In the genomic region with DNA sequence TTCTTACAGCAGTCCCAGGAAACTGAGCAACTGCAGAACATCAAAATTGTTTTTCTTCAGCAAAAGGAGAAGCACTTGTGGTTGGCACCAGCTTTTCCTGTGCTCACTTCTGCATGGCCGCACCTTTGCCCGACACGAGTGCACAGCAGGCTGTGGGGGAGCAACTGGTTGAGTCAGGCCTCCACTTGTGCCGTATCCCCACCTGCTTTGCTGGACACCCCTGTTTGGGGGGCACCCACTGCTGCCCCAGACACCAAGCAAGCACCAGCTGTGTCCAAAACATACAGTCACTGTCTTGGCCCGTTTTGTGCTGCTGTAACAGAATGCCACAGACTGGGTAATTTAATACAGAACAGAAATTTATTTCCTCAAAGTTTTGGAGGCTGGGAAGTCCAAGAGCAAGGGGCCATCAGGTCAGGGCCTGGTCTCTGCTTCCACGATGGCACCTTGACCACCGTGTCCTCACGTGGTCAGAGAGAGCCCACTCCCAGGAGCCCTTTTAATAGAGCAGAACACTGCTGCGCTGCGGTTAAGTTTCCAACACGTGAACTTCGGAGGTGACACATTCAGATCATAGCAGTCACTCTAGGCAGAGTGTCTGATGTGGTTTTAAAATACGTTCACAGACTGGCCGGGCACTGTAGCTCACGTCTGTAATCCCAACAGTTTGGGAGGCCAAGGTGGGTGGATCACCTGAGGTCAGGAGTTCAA, we compare ENCODE assay signal across 8 cellular contexts. TPM values are rescaled to one million over a fixed set of nuclear protein-coding genes. Genes with fewer than 3 reads are reported as not detected.
DNase-seq lines count a peak whose midpoint lies in the region; ATAC-seq lines count a peak whose summit lies in the region.

No MANE protein-coding gene starts in this region.

- ATAC-seq in GM19351 (IDR thresholded peaks at IDR 0.05; ENCODE audit: unreplicated experiment) (peak; percentile 65), HG02970 (IDR thresholded peaks at IDR 0.05; ENCODE audit: low FRiP score, unreplicated experiment) (no peak), HG03108 (IDR thresholded peaks at IDR 0.05; ENCODE audit: unreplicated experiment) (no peak)

- DNase-seq in SKM-1 (lab: John Stamatoyannopoulos, UW; ENCODE audit: unreplicated experiment) (peak; percentile 35), NCI-H2171 treated with DMSO at 0.1 percent for 48 hours (lab: John Stamatoyannopoulos, UW) (no peak), H4 (ENCODE audit: low spot score) (no peak)
- DNase-seq in activated gamma-delta T cell treated with anti-CD3 and anti-CD28 coated beads, Interleukin-2, amount 50 U/mL, for 16 hours (ENCODE audit: low read depth): peak; percentile 64
- peak; percentile 63 for DNase-seq in stimulated activated CD4-positive, alpha-beta T cell treated with anti-CD3 and anti-CD28 coated beads, Interleukin-2, amount 100 ng/mL, for 4 hours (ENCODE audit: low read depth)

RNA-seq across cellular contexts. Expression of gene GMEB2, which starts 8.7 kb away (rescaled TPM):
- total RNA-seq in H4 (2014; rRNA removed; shearing (Covaris generic)): 5.5 and 6.0 TPM in 2 replicates

RNA-seq across cellular contexts. Expression of gene STMN3, which starts 17.6 kb away (rescaled TPM):
- 9.4 and 18.9 TPM in 2 replicates for total RNA-seq in H4 (2014; rRNA removed; shearing (Covaris generic))

RNA-seq across cellular contexts. Expression of gene RTEL1, which starts 22.5 kb away (rescaled TPM):
- total RNA-seq in H4 (2014; rRNA removed; shearing (Covaris generic)): 8.6 and 11.6 TPM in 2 replicates

Comparison
In these comparisons a context has a peak if more than half of its experiments do, and no peak if none do; other contexts are left out.
1. DNase-seq: peak in SKM-1 (single experiment), activated gamma-delta T cell treated with anti-CD3 and anti-CD28 coated beads, Interleukin-2, amount 50 U/mL, for 16 hours (single experiment) and stimulated activated CD4-positive, alpha-beta T cell treated with anti-CD3 and anti-CD28 coated beads, Interleukin-2, amount 100 ng/mL, for 4 hours (single experiment); none in NCI-H2171 treated with DMSO at 0.1 percent for 48 hours (single experiment) and H4 (single experiment).